8 cellular contexts compared by ENCODE assay signal in the genomic region with DNA sequence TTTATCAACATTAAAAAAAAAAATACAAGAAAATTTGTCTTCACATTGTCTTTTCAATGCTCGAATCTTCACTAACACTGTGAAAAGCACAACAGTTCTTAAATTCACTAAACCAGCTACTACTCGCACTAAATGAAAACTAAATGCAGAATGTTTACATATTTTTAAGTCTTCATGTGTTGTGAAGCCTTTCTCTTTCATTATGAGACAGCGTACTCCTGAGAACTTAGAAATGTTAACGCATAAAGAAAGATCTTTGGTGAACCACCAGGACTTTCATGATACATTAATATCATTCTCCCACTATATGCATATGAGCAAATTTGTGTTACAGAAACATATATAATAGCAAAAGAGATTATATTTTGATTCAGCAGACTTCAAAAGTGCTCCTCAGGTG. TPM values are rescaled to one million over a fixed set of nuclear protein-coding genes. Genes with fewer than 3 reads are reported as not detected.
DNase-seq lines count a peak whose midpoint lies in the region; ATAC-seq, FAIRE-seq and TF ChIP-seq lines count a peak whose summit lies in the region.
"Not testable (repeated sequence)": the region's sequence is repeated elsewhere in the genome, so short reads cannot be mapped to it uniquely, and the experiment has no call there.

No MANE protein-coding gene starts in this region.

- peak overlapping the region; percentile 20 for H3K27ac Mint-ChIP-seq in activated CD8-positive, alpha-beta T cell treated with anti-CD3 and anti-CD28 coated beads for 36 hours
- H3K27ac Mint-ChIP-seq in activated T-cell treated with anti-CD3 and anti-CD28 coated beads, Interleukin-2, amount 50 U/mL, for 72 hours, result peak overlapping the region; percentile 66
- H3K27ac Mint-ChIP-seq in activated T-helper 2 cell treated with anti-CD3 and anti-CD28 coated beads, Interferon-gamma antibody, Interleukin-2, Interleukin-4, amounts not matched to agents 10 μg/mL and 5 μg/mL and 100 μg/mL, durations not matched to agents 14 hours and 24 hours and 36 hours, result peak overlapping the region; percentile 36

- not testable (repeated sequence) for H3K36me3 ChIP-seq in GM06990 (ENCODE audit: control insufficient read depth, insufficient read depth, low read length); GM12878 (ENCODE audit: control insufficient read depth in 2 of 2, insufficient read depth in 2 of 2, low read length in 1 of 2)

- H3K4me3 ChIP-seq in GM06990 (replicated peaks; ENCODE audit: low read depth, low read length); GM12878; fibroblast of villous mesenchyme (ENCODE audit: low read depth, low read length): not testable (repeated sequence)

- H2AFZ ChIP-seq in GM12878 (ENCODE audit: control insufficient read depth, low read depth, low read length), result not testable (repeated sequence)

- DNase-seq in GM06990 (ENCODE audit: extremely low read depth, insufficient read length) (peak; percentile 5), GM12878 (ENCODE audit: low read depth, low spot score) (peak; percentile 21), fibroblast of villous mesenchyme (ENCODE audit: low read depth) (peak; percentile 5)
- not testable (repeated sequence) for DNase-seq in H54 (ENCODE audit: insufficient read length, low spot score); activated CD8-positive, alpha-beta T cell treated with anti-CD3 and anti-CD28 coated beads for 36 hours; activated T-cell treated with anti-CD3 and anti-CD28 coated beads, Interleukin-2, amount 50 U/mL, for 72 hours; activated T-helper 2 cell treated with anti-CD3 and anti-CD28 coated beads, Interferon-gamma antibody, Interleukin-2, Interleukin-4, amounts not matched to agents 10 μg/mL and 5 μg/mL and 100 μg/mL, durations not matched to agents 14 hours and 24 hours and 36 hours (ENCODE audit: low spot score)

- CTCF ChIA-PET in activated CD8-positive, alpha-beta T cell treated with anti-CD3 and anti-CD28 coated beads for 36 hours (lab: Charles Lee); GM12878 (lab: Yijun Ruan, JAX): not testable (repeated sequence)

- not testable (repeated sequence) for H3K9ac ChIP-seq in GM12878 (ENCODE audit: control insufficient read depth, insufficient read depth, low read length)

- H3K9me3 Mint-ChIP-seq in activated CD8-positive, alpha-beta T cell treated with anti-CD3 and anti-CD28 coated beads for 36 hours; activated T-cell treated with anti-CD3 and anti-CD28 coated beads, Interleukin-2, amount 50 U/mL, for 72 hours; activated T-helper 2 cell treated with anti-CD3 and anti-CD28 coated beads, Interferon-gamma antibody, Interleukin-2, Interleukin-4, amounts not matched to agents 10 μg/mL and 5 μg/mL and 100 μg/mL, durations not matched to agents 14 hours and 24 hours and 36 hours: not testable (repeated sequence)

- not testable (repeated sequence) for ATAC-seq in activated CD8-positive, alpha-beta T cell treated with anti-CD3 and anti-CD28 coated beads for 36 hours; activated T-cell treated with anti-CD3 and anti-CD28 coated beads, Interleukin-2, amount 50 U/mL, for 72 hours (replicated peaks in 1 of 2); GM12878

- H3K4me1 ChIP-seq in GM12878 (ENCODE audit: control insufficient read depth, insufficient read depth, low read length), result not testable (repeated sequence)

- TF ChIP-seq CTCF in GM06990 (IDR thresholded peaks at IDR 0.05; ENCODE audit: insufficient read depth, low read length, poor library complexity, severe bottlenecking); activated CD8-positive, alpha-beta T cell treated with anti-CD3 and anti-CD28 coated beads for 36 hours (IDR thresholded peaks at IDR 0.05); GM12878 (IDR thresholded peaks at IDR 0.05 in 2 of 3, conservative IDR thresholded peaks at IDR 0.05 in 1 of 3; ENCODE audit: control insufficient read depth in 2 of 3, extremely low read depth in 1 of 3, insufficient read depth in 1 of 3, low read depth in 3 of 3, low read length in 3 of 3); fibroblast of villous mesenchyme (IDR thresholded peaks at IDR 0.05; ENCODE audit: insufficient read depth, low read depth, low read length): not testable (repeated sequence)

- not testable (repeated sequence) for H3K4me2 ChIP-seq in GM12878 (ENCODE audit: control insufficient read depth, insufficient read depth)

- not testable (repeated sequence) for TF ChIP-seq RAD21 in GM12878 (IDR thresholded peaks at IDR 0.05; ENCODE audit: insufficient read depth, low read depth, low read length)

- in situ Hi-C loops in GM12878 (cut with MboI), result not testable (repeated sequence)

- FAIRE-seq in A204.1 (lab: Jason Lieb, UNC), result peak; percentile 30
- peak; percentile 48 for FAIRE-seq in H54 (lab: Jason Lieb, UNC)
- FAIRE-seq in GM12878 (lab: Jason Lieb, UNC), result not testable (repeated sequence)

- not testable (repeated sequence) for TF ChIP-seq EP300 in GM12878 (IDR thresholded peaks at IDR 0.05; ENCODE audit: borderline replicate concordance in 1 of 2, control insufficient read depth in 1 of 2, low read depth in 2 of 2, low read length in 2 of 2)

- SMC1A ChIA-PET in GM12878 (lab: Charles Lee; ENCODE audit: uncharacterized antibody, unreplicated experiment), result not testable (repeated sequence)

- RAD21 ChIA-PET in GM12878 (lab: Charles Lee; ENCODE audit: unreplicated experiment), result not testable (repeated sequence)

- H3K36me3 Mint-ChIP-seq in activated CD8-positive, alpha-beta T cell treated with anti-CD3 and anti-CD28 coated beads for 36 hours (ENCODE audit: low read depth), result peaks cover 26% of the 10 kb centered on the region
- H3K36me3 Mint-ChIP-seq in activated T-cell treated with anti-CD3 and anti-CD28 coated beads, Interleukin-2, amount 50 U/mL, for 72 hours (ENCODE audit: insufficient read depth in 2 of 2), result peaks cover 3 to 20% of the 10 kb centered on the region in 2 donors
- peaks cover 60% of the 10 kb centered on the region for H3K36me3 Mint-ChIP-seq in activated T-helper 2 cell treated with anti-CD3 and anti-CD28 coated beads, Interferon-gamma antibody, Interleukin-2, Interleukin-4, amounts not matched to agents 10 μg/mL and 5 μg/mL and 100 μg/mL, durations not matched to agents 14 hours and 24 hours and 36 hours (ENCODE audit: low read depth)

- H4K20me1 ChIP-seq in GM12878 (ENCODE audit: control insufficient read depth, insufficient read depth), result not testable (repeated sequence)

- H3K27me3 ChIP-seq in GM06990 (replicated peaks; ENCODE audit: control insufficient read depth, insufficient read depth, low read length); GM12878 (replicated peaks in 1 of 2; ENCODE audit: control insufficient read depth in 2 of 2, insufficient read depth in 2 of 2, low read length in 1 of 2): not testable (repeated sequence)

- H3K4me1 Mint-ChIP-seq in activated CD8-positive, alpha-beta T cell treated with anti-CD3 and anti-CD28 coated beads for 36 hours (ENCODE audit: low read depth), result peaks cover 15% of the 10 kb centered on the region
- peaks cover 28% of the 10 kb centered on the region for H3K4me1 Mint-ChIP-seq in activated T-cell treated with anti-CD3 and anti-CD28 coated beads, Interleukin-2, amount 50 U/mL, for 72 hours (ENCODE audit: low read depth)
- H3K4me1 Mint-ChIP-seq in activated T-helper 2 cell treated with anti-CD3 and anti-CD28 coated beads, Interferon-gamma antibody, Interleukin-2, Interleukin-4, amounts not matched to agents 10 μg/mL and 5 μg/mL and 100 μg/mL, durations not matched to agents 14 hours and 24 hours and 36 hours (ENCODE audit: low read depth), result not testable (repeated sequence)

- H3K79me2 ChIP-seq in GM12878 (ENCODE audit: control insufficient read depth, insufficient read depth, low read length), result not testable (repeated sequence)

- WGBS in GM12878 (ENCODE audit: insufficient coverage, insufficient replicate concordance, low lambda C conversion rate, missing lambda C conversion rate), result 15% methylated on average over 4 of the region's 4 CpGs

- BruUV-seq in GM12878 (replicated peaks; lab: Mats Ljungman, UMichigan), result TSS peak; percentile 26

- not testable (repeated sequence) for H3K4me3 Mint-ChIP-seq in activated CD8-positive, alpha-beta T cell treated with anti-CD3 and anti-CD28 coated beads for 36 hours; activated T-helper 2 cell treated with anti-CD3 and anti-CD28 coated beads, Interferon-gamma antibody, Interleukin-2, Interleukin-4, amounts not matched to agents 10 μg/mL and 5 μg/mL and 100 μg/mL, durations not matched to agents 14 hours and 24 hours and 36 hours (ENCODE audit: low read depth)
- peak overlapping the region in 1 of 2 donors; percentile 54 for H3K4me3 Mint-ChIP-seq in activated T-cell treated with anti-CD3 and anti-CD28 coated beads, Interleukin-2, amount 50 U/mL, for 72 hours

- not testable (repeated sequence) for H3K27me3 Mint-ChIP-seq in activated CD8-positive, alpha-beta T cell treated with anti-CD3 and anti-CD28 coated beads for 36 hours; activated T-cell treated with anti-CD3 and anti-CD28 coated beads, Interleukin-2, amount 50 U/mL, for 72 hours (ENCODE audit: low read depth); activated T-helper 2 cell treated with anti-CD3 and anti-CD28 coated beads, Interferon-gamma antibody, Interleukin-2, Interleukin-4, amounts not matched to agents 10 μg/mL and 5 μg/mL and 100 μg/mL, durations not matched to agents 14 hours and 24 hours and 36 hours (ENCODE audit: low read depth)

- not testable (repeated sequence) for H3K27ac ChIP-seq in GM12878 (ENCODE audit: control insufficient read depth, insufficient read depth)

- TF ChIP-seq POLR2A in H54 (IDR thresholded peaks at IDR 0.05; ENCODE audit: low read depth, low read length); GM12878 (IDR thresholded peaks at IDR 0.05; ENCODE audit: low read depth, low read length): not testable (repeated sequence)

- not testable (repeated sequence) for H3K9me3 ChIP-seq in GM12878 (replicated peaks; ENCODE audit: control insufficient read depth, insufficient read depth, low read length)

- POLR2A ChIA-PET in activated CD8-positive, alpha-beta T cell treated with anti-CD3 and anti-CD28 coated beads for 36 hours (lab: Charles Lee), result interaction anchor here (1.1 kb wide), 1 partner anchor 48 kb away, joined by 4 read pairs; no protein-coding TSS in a partner anchor
- POLR2A ChIA-PET in GM12878 (lab: Charles Lee), result not testable (repeated sequence)

- intact Hi-C loops in activated CD8-positive, alpha-beta T cell treated with anti-CD3 and anti-CD28 coated beads for 36 hours (cut with micrococcal nuclease); GM12878 (cut with micrococcal nuclease; ENCODE audit: unreplicated experiment): not testable (repeated sequence)
- intact Hi-C loops in activated T-helper 2 cell treated with anti-CD3 and anti-CD28 coated beads, Interferon-gamma antibody, Interleukin-2, Interleukin-4, amounts not matched to agents 10 μg/mL and 5 μg/mL and 100 μg/mL, durations not matched to agents 14 hours and 24 hours and 36 hours (cut with micrococcal nuclease), result loop anchor here (10.0 kb wide), 1 partner anchor 48 kb away; a partner anchor contains a TSS

RNA-seq across cellular contexts. Expression of a gene that starts 48.6 kb away (rescaled TPM):
- 100 to 1,000 TPM; 123 TPM for total RNA-seq in activated CD8-positive, alpha-beta T cell treated with anti-CD3 and anti-CD28 coated beads for 36 hours
- 100 to 1,000 TPM; 117 to 130 TPM for total RNA-seq in activated T-cell treated with anti-CD3 and anti-CD28 coated beads, Interleukin-2, amount 50 U/mL, for 72 hours
- total RNA-seq in activated T-helper 2 cell treated with anti-CD3 and anti-CD28 coated beads, Interferon-gamma antibody, Interleukin-2, Interleukin-4, amounts not matched to agents 10 μg/mL and 5 μg/mL and 100 μg/mL, durations not matched to agents 14 hours and 24 hours and 36 hours, result 134 and 139 TPM in 2 replicates
- 467 and 535 TPM in 2 replicates for total RNA-seq in GM12878 (2013; cell fraction: nucleolus; rRNA removed)
- total RNA-seq in GM12878 (2014; rRNA removed), result 71.6 and 77.3 TPM in 2 replicates
- 75.5 and 81.9 TPM in 2 replicates for total RNA-seq in GM12878 (2014; rRNA removed; fragmentation: Illumina TruSeq; extraction: Trizol)
- 102 and 109 TPM in 2 replicates for total RNA-seq in GM12878 (2021)
- 31.2 TPM for polyA plus RNA-seq in GM12878 (2011; ENCODE audit: low read depth)
- polyA plus RNA-seq in GM12878 (2011; rRNA removed), result 78.2 and 94.5 TPM in 2 replicates
- 109 and 116 TPM in 2 replicates for polyA plus RNA-seq in GM12878 (2011; cell fraction: cytosol; rRNA removed)
- 117 and 140 TPM in 2 replicates for polyA plus RNA-seq in GM12878 (2011; cell fraction: nucleus; rRNA removed)
- polyA plus RNA-seq in GM12878 (2012), result 38.3 and 51.2 TPM in 2 replicates
- 75.0 and 81.0 TPM in 2 replicates for polyA plus RNA-seq in GM12878 (2014; fragmentation: Illumina TruSeq; extraction: Trizol)
- polyA plus RNA-seq in GM12878 (2014; fragmentation: Nextera tagmentation; extraction: Ambion mirVana), result 10 to 100 TPM; 34.5 to 55.1 TPM
- polyA plus RNA-seq in GM12878 (2014; rRNA removed), result 72.8 and 83.9 TPM in 2 replicates
- polyA plus RNA-seq in GM12878 (2016; fragmentation: Nextera tagmentation; extraction: Ambion mirVana), result 100 to 1,000 TPM; 118 to 135 TPM
- 261 and 316 TPM in 2 replicates for polyA minus RNA-seq in GM12878 (2011; rRNA and poly(A)+ RNA removed)
- 56.1 and 59.4 TPM in 2 replicates for polyA minus RNA-seq in GM12878 (2011; cell fraction: cytosol; rRNA and poly(A)+ RNA removed)
- 117 and 177 TPM in 2 replicates for polyA minus RNA-seq in GM12878 (2011; cell fraction: nucleus; rRNA and poly(A)+ RNA removed)
- total RNA-seq in fibroblast of villous mesenchyme, result 82.1 and 83.3 TPM in 2 replicates

RNA-seq across cellular contexts. Expression of a gene that starts 50.3 kb away (rescaled TPM):
- 10 to 100 TPM; 45.0 to 48.6 TPM for total RNA-seq in activated CD8-positive, alpha-beta T cell treated with anti-CD3 and anti-CD28 coated beads for 36 hours
- total RNA-seq in activated T-cell treated with anti-CD3 and anti-CD28 coated beads, Interleukin-2, amount 50 U/mL, for 72 hours, result 10 to 100 TPM; 42.5 to 51.9 TPM
- 40.1 and 40.6 TPM in 2 replicates for total RNA-seq in activated T-helper 2 cell treated with anti-CD3 and anti-CD28 coated beads, Interferon-gamma antibody, Interleukin-2, Interleukin-4, amounts not matched to agents 10 μg/mL and 5 μg/mL and 100 μg/mL, durations not matched to agents 14 hours and 24 hours and 36 hours
- 215 and 241 TPM in 2 replicates for total RNA-seq in GM12878 (2013; cell fraction: nucleolus; rRNA removed)
- total RNA-seq in GM12878 (2014; rRNA removed), result 31.2 and 38.4 TPM in 2 replicates
- 28.0 and 29.1 TPM in 2 replicates for total RNA-seq in GM12878 (2014; rRNA removed; fragmentation: Illumina TruSeq; extraction: Trizol)
- total RNA-seq in GM12878 (2021), result 29.5 and 31.5 TPM in 2 replicates
- 20.3 TPM for polyA plus RNA-seq in GM12878 (2011; ENCODE audit: low read depth)
- 44.8 and 52.5 TPM in 2 replicates for polyA plus RNA-seq in GM12878 (2011; rRNA removed)
- polyA plus RNA-seq in GM12878 (2011; cell fraction: cytosol; rRNA removed), result 50.1 and 50.5 TPM in 2 replicates
- 185 and 385 TPM in 2 replicates for polyA plus RNA-seq in GM12878 (2011; cell fraction: nucleus; rRNA removed)
- 29.2 and 40.3 TPM in 2 replicates for polyA plus RNA-seq in GM12878 (2012)
- polyA plus RNA-seq in GM12878 (2014; fragmentation: Illumina TruSeq; extraction: Trizol), result 28.6 and 31.5 TPM in 2 replicates
- 10 to 100 TPM; 29.2 to 42.1 TPM for polyA plus RNA-seq in GM12878 (2014; fragmentation: Nextera tagmentation; extraction: Ambion mirVana)
- 30.5 and 37.5 TPM in 2 replicates for polyA plus RNA-seq in GM12878 (2014; rRNA removed)
- polyA plus RNA-seq in GM12878 (2016; fragmentation: Nextera tagmentation; extraction: Ambion mirVana), result 10 to 100 TPM; 25.9 to 29.1 TPM
- polyA minus RNA-seq in GM12878 (2011; rRNA and poly(A)+ RNA removed), result 32.9 and 33.0 TPM in 2 replicates
- polyA minus RNA-seq in GM12878 (2011; cell fraction: cytosol; rRNA and poly(A)+ RNA removed), result 5.5 and 8.4 TPM in 2 replicates
- polyA minus RNA-seq in GM12878 (2011; cell fraction: nucleus; rRNA and poly(A)+ RNA removed), result 43.5 and 55.7 TPM in 2 replicates
- 14.7 and 19.6 TPM in 2 replicates for total RNA-seq in fibroblast of villous mesenchyme
